10 cellular contexts compared by ENCODE assay signal in genomic region chr20:46651091-46651962, GRCh38. TPM values are rescaled to one million over a fixed set of nuclear protein-coding genes. Genes with fewer than 3 reads are reported as not detected.
DNase-seq lines count a peak whose midpoint lies in the region; ATAC-seq and TF ChIP-seq lines count a peak whose summit lies in the region.
"Had no signal": no experiment of that assay in that cellular context is flagged by ENCODE, and none has a peak within 500 bp of the region (broad histone marks: within the 10 kb centered on the region; RNA-seq: fewer than 3 reads in every experiment).

Gene SLC13A3, minus strand, starts transcription at chr20:46651459. Its CDS starts 38 bp downstream, at chr20:46651421.

- H3K27ac ChIP-seq in hepatocyte, result no peak within 1 kb of the TSS

- no peak within 1 kb of the TSS for H3K4me3 ChIP-seq in hepatocyte

- H3K9me3 ChIP-seq in hepatocyte (ENCODE audit: low read depth), result no peaks in the 10 kb centered on the region

- peak within 1 kb of the TSS; percentile 91 for H3K4me2 ChIP-seq in hepatocyte

- peak; percentile 69 for ATAC-seq in SK-N-SH treated with all-trans-retinoic acid at 6 μM for 48 hours
- ATAC-seq in esophagus mucosa, result no peak
- no peak for ATAC-seq in HG03354 (IDR thresholded peaks at IDR 0.05; ENCODE audit: poor library complexity, severe bottlenecking, unreplicated experiment)
- ATAC-seq: CD8-positive, alpha-beta T cell; T-cell had no signal

- peaks cover 21% of the 10 kb centered on the region for H3K27me3 ChIP-seq in hepatocyte

- TF ChIP-seq CTCF in hepatocyte (IDR thresholded peaks at IDR 0.05; ENCODE audit: poor library complexity), result no peak

- H3K4me1 ChIP-seq in hepatocyte (ENCODE audit: insufficient read depth), result peaks cover 3% of the 10 kb centered on the region

- peak; percentile 73 for DNase-seq in ELF-1 (ENCODE audit: low read depth, low spot score)
- peak; percentile 58 for DNase-seq in hepatocyte (ENCODE audit: low spot score)
- no peak for DNase-seq in occipital lobe (lab: John Stamatoyannopoulos, UW)
- DNase-seq in OCI-M1 (lab: John Stamatoyannopoulos, UW), result no peak
- DNase-seq in effector CD4-positive, alpha-beta T cell, result no peak
- DNase-seq: CD8-positive, alpha-beta T cell; T-cell had no signal

- 22% methylated on average over 46 of the region's 55 CpGs for WGBS in hepatocyte (ENCODE audit: low lambda C conversion rate, missing lambda C conversion rate)

- H3K9me2 ChIP-seq in hepatocyte (replicated peaks; ENCODE audit: insufficient read depth), result no peaks in the 10 kb centered on the region

- no peaks in the 10 kb centered on the region for H3K36me3 ChIP-seq in hepatocyte (replicated peaks; ENCODE audit: insufficient read depth, low read depth)

- peak within 1 kb of the TSS; percentile 49 for H2AFZ ChIP-seq in hepatocyte

- no peaks in the 10 kb centered on the region for H4K20me1 ChIP-seq in hepatocyte (ENCODE audit: insufficient read depth, poor library complexity, severe bottlenecking)

- H3K79me2 ChIP-seq in hepatocyte, result no peaks in the 10 kb centered on the region

TF ChIP-seq in SK-N-SH treated with all-trans-retinoic acid at 6 μM for 48 hours, 23 proteins besides CTCF, POLR2A, EP300 and RAD21:
- TF ChIP-seq ZFP3 (CRISPR knock-in tag; IDR thresholded peaks at IDR 0.05), result no peak
- no peak for TF ChIP-seq ESRRG (CRISPR knock-in tag; IDR thresholded peaks at IDR 0.05)
- TF ChIP-seq, protein P1, sequence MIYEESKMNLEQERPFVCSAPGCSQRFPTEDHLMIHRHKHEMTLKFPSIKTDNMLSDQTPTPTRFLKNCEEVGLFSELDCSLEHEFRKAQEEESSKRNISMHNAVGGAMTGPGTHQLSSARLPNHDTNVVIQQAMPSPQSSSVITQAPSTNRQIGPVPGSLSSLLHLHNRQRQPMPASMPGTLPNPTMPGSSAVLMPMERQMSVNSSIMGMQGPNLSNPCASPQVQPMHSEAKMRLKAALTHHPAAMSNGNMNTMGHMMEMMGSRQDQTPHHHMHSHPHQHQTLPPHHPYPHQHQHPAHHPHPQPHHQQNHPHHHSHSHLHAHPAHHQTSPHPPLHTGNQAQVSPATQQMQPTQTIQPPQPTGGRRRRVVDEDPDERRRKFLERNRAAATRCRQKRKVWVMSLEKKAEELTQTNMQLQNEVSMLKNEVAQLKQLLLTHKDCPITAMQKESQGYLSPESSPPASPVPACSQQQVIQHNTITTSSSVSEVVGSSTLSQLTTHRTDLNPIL (CRISPR knock-in tag; IDR thresholded peaks at IDR 0.05; ENCODE audit: low read depth), result no peak

RNA-seq across cellular contexts. Expression of gene SLC13A3, which starts in this region (rescaled TPM):
- 1.8 and 2.4 TPM in 2 replicates for total RNA-seq in hepatocyte
- polyA plus RNA-seq in hepatocyte, result 6.7 and 9.4 TPM in 2 replicates
- total RNA-seq in occipital lobe, result 10.8 TPM
- 0.92 TPM for total RNA-seq in esophagus mucosa

Comparison
In these comparisons a context has a peak if more than half of its experiments do, and no peak if none do; other contexts are left out.
1. DNase-seq: peak in ELF-1 (single experiment) and hepatocyte (single experiment); none in occipital lobe (single experiment), OCI-M1 (single experiment) and effector CD4-positive, alpha-beta T cell (single experiment).